ENCODE assay signal across 8 cellular contexts in the genomic region with DNA sequence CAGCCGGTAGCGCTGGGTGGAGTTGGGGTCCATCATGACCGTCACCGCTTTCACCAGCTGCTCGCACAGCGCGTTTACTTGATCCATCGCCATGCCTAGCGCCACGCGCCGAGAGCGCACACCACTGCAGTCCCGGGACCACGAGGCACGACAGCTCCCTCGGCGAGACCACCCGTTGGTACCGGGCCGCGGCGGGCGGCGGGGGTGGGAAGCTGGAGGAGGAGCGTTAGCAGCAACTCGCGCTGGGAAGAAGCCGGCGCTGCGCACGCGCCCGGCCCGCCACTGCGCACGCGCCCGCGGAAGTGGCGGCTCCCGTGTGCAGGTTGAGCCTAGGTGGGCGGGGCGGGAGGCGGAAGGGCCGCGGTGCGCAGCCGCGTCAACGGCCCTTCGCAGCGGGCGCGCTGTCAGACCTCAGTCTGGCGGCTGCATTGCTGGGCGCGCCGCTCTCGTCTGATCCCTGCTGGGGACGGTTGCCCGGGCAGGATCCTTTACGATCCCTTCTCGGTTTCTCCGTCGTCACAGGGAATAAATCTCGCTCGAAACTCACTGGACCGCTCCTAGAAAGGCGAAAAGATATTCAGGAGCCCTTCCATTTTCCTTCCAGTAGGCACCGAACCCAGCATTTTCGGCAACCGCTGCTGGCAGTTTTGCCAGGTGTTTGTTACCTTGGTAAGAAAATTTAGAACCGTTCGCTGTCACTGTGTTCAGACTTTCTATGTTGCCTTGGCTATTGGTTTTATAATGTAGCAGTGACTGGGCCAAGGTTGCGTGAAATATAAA. TPM values are rescaled to one million over a fixed set of nuclear protein-coding genes. Genes with fewer than 3 reads are reported as not detected.
DNase-seq lines count a peak whose midpoint lies in the region; ATAC-seq and TF ChIP-seq lines count a peak whose summit lies in the region.

Gene POLH (plus strand): TSS at position 414 of the 780 bp plus-strand sequence. CDS start 6,135 bp downstream, outside the sequence.
Gene XPO5 (minus strand): TSS at position 267 of the 780 bp plus-strand sequence. CDS start 174 bp downstream, at position 93.

- no peaks in the 10 kb centered on the region for H3K27me3 Mint-ChIP-seq in T-helper 17 cell

- peak in 2 of 4 experiments; percentile 21 to 46 for TF ChIP-seq CTCF in prostate gland (IDR thresholded peaks at IDR 0.05)

- no peaks in the 10 kb centered on the region for H3K36me3 ChIP-seq in prostate gland

- H3K4me3 ChIP-seq in prostate gland: peak within 1 kb of the TSS; percentile 95 to 98

- H3K4me3 Mint-ChIP-seq in T-helper 17 cell: peak within 1 kb of the TSS; percentile 99

- H3K4me1 Mint-ChIP-seq in T-helper 17 cell: peaks cover 38% of the 10 kb centered on the region

- DNase-seq in NCI-H187 (lab: John Stamatoyannopoulos, UW) (peak; percentile 89 to 92), T-helper 17 cell (peak; percentile 84 to 94 (median 91)), left ventricle myocardium superior (peak; percentile 97), prostate gland (ENCODE audit: low spot score) (peak; percentile 91), ureter (ENCODE audit: low spot score) (peak; percentile 89)

- peaks cover 7% of the 10 kb centered on the region for H3K36me3 Mint-ChIP-seq in T-helper 17 cell (ENCODE audit: low read depth)

- peak; percentile 98 for TF ChIP-seq POLR2A in prostate gland (IDR thresholded peaks at IDR 0.05)

- peak; percentile 90 for ATAC-seq in GM18498 (IDR thresholded peaks at IDR 0.05; ENCODE audit: unreplicated experiment)
- ATAC-seq in HG02938 (IDR thresholded peaks at IDR 0.05; ENCODE audit: unreplicated experiment): peak; percentile 71
- ATAC-seq in T-helper 17 cell: peak; percentile 97
- ATAC-seq in left ventricle myocardium superior: peak; percentile 99

- peak within 1 kb of the TSS; percentile 96 for H3K27ac Mint-ChIP-seq in T-helper 17 cell

- H3K4me1 ChIP-seq in prostate gland (replicated peaks): no peaks in the 10 kb centered on the region

- peak within 1 kb of the TSS; percentile 32 for H3K27ac ChIP-seq in angular gyrus (ENCODE audit: low read depth, low read length)
- peak within 1 kb of the TSS; percentile 72 to 79 for H3K27ac ChIP-seq in prostate gland

- H3K9me3 ChIP-seq in T-helper 17 cell (ENCODE audit: control insufficient read depth, low read length, poor library complexity, severe bottlenecking) (no peaks in the 10 kb centered on the region), prostate gland (no peaks in the 10 kb centered on the region)

- no peaks in the 10 kb centered on the region for H3K27me3 ChIP-seq in prostate gland (replicated peaks; ENCODE audit: insufficient read depth)

- intact Hi-C loops in left ventricle myocardium superior (cut with micrococcal nuclease): no loop called here
- intact Hi-C loops in prostate gland (cut with DNase I): no loop called here

- under 1% methylated on average over 55 of the region's 76 CpGs for WGBS in prostate gland

RNA-seq across cellular contexts. Expression of gene POLH, which starts in this region (rescaled TPM):
- total RNA-seq in T-helper 17 cell: 10 to 100 TPM; 13.0 to 13.3 TPM
- total RNA-seq in left ventricle myocardium superior: 8.7 TPM
- total RNA-seq in prostate gland: 10 to 100 TPM in 1 of 2 donors, 1 to 10 TPM in 1; 9.2 to 11.8 TPM
- 10.8 TPM for total RNA-seq in ureter

RNA-seq across cellular contexts. Expression of gene XPO5, which starts in this region (rescaled TPM):
- total RNA-seq in T-helper 17 cell: 10 to 100 TPM; 38.3 to 48.6 TPM
- total RNA-seq in left ventricle myocardium superior: 13.1 TPM
- total RNA-seq in prostate gland: 10 to 100 TPM; 17.9 to 33.3 TPM
- 47.9 TPM for total RNA-seq in ureter

Comparison
In these comparisons a context has a peak if more than half of its experiments do, and no peak if none do; other contexts are left out.
1. Peak in every context shown above with its lines: DNase-seq, ATAC-seq, H3K4me3 ChIP-seq and H3K27ac ChIP-seq.